In genomic region chr1:87150143-87150542, GRCh38 we compare ENCODE assay signal across 18 cellular contexts.
"Had no signal": no experiment of that assay in that cellular context is flagged by ENCODE, and none has a peak within 500 bp of the region (broad histone marks: within the 10 kb centered on the region; RNA-seq: fewer than 3 reads in every experiment).

No MANE protein-coding gene starts in this region.

- H3K36me3 Mint-ChIP-seq: activated CD4-positive, alpha-beta memory T cell treated with anti-CD3 and anti-CD28 coated beads for 36 hours; activated CD8-positive, alpha-beta memory T cell treated with anti-CD3 and anti-CD28 coated beads, Interleukin-2, amount 10 ng/mL, durations not matched to agents 7 days and 5 days; activated naive CD4-positive, alpha-beta T cell treated with anti-CD3 and anti-CD28 coated beads, Interleukin-2, amount 10 ng/mL, durations not matched to agents 7 days and 5 days had no signal

- H3K9me3 Mint-ChIP-seq: activated CD4-positive, alpha-beta memory T cell treated with anti-CD3 and anti-CD28 coated beads for 36 hours; activated naive CD4-positive, alpha-beta T cell treated with anti-CD3 and anti-CD28 coated beads, Interleukin-2, amount 10 ng/mL, durations not matched to agents 7 days and 5 days; nephron progenitor cell; stimulated activated naive CD8-positive, alpha-beta T cell treated with anti-CD3 and anti-CD28 coated beads, Interleukin-15, amount 100 ng/mL, for 72 hours had no signal

- DNase-seq: activated CD4-positive, alpha-beta memory T cell treated with anti-CD3 and anti-CD28 coated beads for 36 hours; activated CD8-positive, alpha-beta memory T cell treated with anti-CD3 and anti-CD28 coated beads, Interleukin-2, amount 10 ng/mL, durations not matched to agents 7 days and 5 days; activated naive CD4-positive, alpha-beta T cell treated with anti-CD3 and anti-CD28 coated beads, Interleukin-2, amount 10 ng/mL, durations not matched to agents 7 days and 5 days; activated T-cell treated with anti-CD3 and anti-CD28 coated beads, Interleukin-2, amount 50 U/mL, for 1 hour; adrenal gland; glutamatergic neuron; kidney glomerular epithelial cell; nephron progenitor cell; occipital lobe; right cardiac atrium; spleen; stimulated activated naive CD8-positive, alpha-beta T cell treated with anti-CD3 and anti-CD28 coated beads, Interleukin-15, amount 100 ng/mL, for 72 hours; T-helper 17 cell; testis; WERI-Rb-1 had no signal

- H3K27ac ChIP-seq: cardiac muscle cell, spleen, testis, WERI-Rb-1 had no signal

- H3K27me3 ChIP-seq: adrenal gland, cardiac muscle cell, esophagus muscularis mucosa, testis had no signal

- ATAC-seq: activated CD8-positive, alpha-beta memory T cell treated with anti-CD3 and anti-CD28 coated beads, Interleukin-2, amount 10 ng/mL, durations not matched to agents 7 days and 5 days; right cardiac atrium; stimulated activated naive CD8-positive, alpha-beta T cell treated with anti-CD3 and anti-CD28 coated beads, Interleukin-15, amount 100 ng/mL, for 72 hours; T-helper 17 cell had no signal

- H3K36me3 ChIP-seq: adrenal gland, cardiac muscle cell, esophagus muscularis mucosa, spleen, WERI-Rb-1 had no signal

- H3K9me3 ChIP-seq: adrenal gland, esophagus muscularis mucosa, spleen, testis had no signal

- H3K4me3 ChIP-seq: adrenal gland, cardiac muscle cell, esophagus muscularis mucosa, spleen, testis had no signal

- H3K27ac Mint-ChIP-seq: activated CD4-positive, alpha-beta memory T cell treated with anti-CD3 and anti-CD28 coated beads for 36 hours; activated CD8-positive, alpha-beta memory T cell treated with anti-CD3 and anti-CD28 coated beads, Interleukin-2, amount 10 ng/mL, durations not matched to agents 7 days and 5 days; activated naive CD4-positive, alpha-beta T cell treated with anti-CD3 and anti-CD28 coated beads, Interleukin-2, amount 10 ng/mL, durations not matched to agents 7 days and 5 days; progenitor cell of endocrine pancreas; T-helper 17 cell had no signal

- H3K4me1 ChIP-seq: testis had no signal
